ENCODE assay signal across 26 cellular contexts in the genomic region with DNA sequence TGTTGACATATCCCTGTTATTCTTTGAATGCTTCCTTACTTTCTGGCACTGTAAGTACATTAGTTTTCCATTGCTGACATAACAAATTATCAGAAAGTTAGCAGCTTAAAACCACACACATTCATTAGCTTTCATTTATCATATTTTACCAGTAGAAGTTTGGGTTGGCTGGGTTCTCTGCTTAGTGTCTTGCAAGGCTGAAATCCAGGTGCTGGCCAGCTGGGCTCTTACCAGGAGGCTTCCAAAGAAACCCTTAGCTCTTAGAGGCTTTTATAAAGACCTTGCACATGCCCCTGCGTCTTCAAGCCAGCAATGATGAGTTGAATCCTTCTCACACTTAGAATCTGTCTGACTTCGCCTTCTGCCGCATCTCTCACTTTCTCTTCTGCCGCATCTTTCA.
DNase-seq lines count a peak whose midpoint lies in the region; ATAC-seq, FAIRE-seq and TF ChIP-seq lines count a peak whose summit lies in the region.
"Had no signal": no experiment of that assay in that cellular context is flagged by ENCODE, and none has a peak within 500 bp of the region (broad histone marks: within the 10 kb centered on the region; RNA-seq: fewer than 3 reads in every experiment).

No MANE protein-coding gene starts in this region.

- H3K4me3 ChIP-seq in AG04450 (ENCODE audit: low read depth, low read length) (no peak overlapping the region), small intestine (ENCODE audit: low read depth in 1 of 2, low read length in 2 of 2) (no peak overlapping the region)
- H3K4me3 ChIP-seq: ascending aorta, colonic mucosa, esophagus muscularis mucosa, lower lobe of right lung, psoas muscle had no signal

- no peaks in the 10 kb centered on the region for H3K27me3 Mint-ChIP-seq in chondrocyte (ENCODE audit: low read depth)
- H3K27me3 Mint-ChIP-seq in mesothelial cell of epicardium (ENCODE audit: low read depth) = no peaks in the 10 kb centered on the region
- H3K27me3 Mint-ChIP-seq: activated CD4-positive, alpha-beta T cell treated with anti-CD3 and anti-CD28 coated beads, Interleukin-2, amount 10 ng/mL, durations not matched to agents 24 days and 14 days; B cell; CD8-positive, alpha-beta memory T cell had no signal

- ATAC-seq in GM21576 (IDR thresholded peaks at IDR 0.05; ENCODE audit: unreplicated experiment) = no peak
- ATAC-seq: lower lobe of right lung had no signal

- POLR2A ChIA-PET in AG04450 (lab: Yijun Ruan, JAX) = interaction anchor here (1.1 kb wide), 1 partner anchor 30 kb away, joined by 4 read pairs; no protein-coding TSS in a partner anchor

- H3K9me3 ChIP-seq in AG04450 (ENCODE audit: control insufficient read depth, insufficient read depth, low read length) (no peaks in the 10 kb centered on the region), small intestine (ENCODE audit: control insufficient read depth, low read depth) (no peaks in the 10 kb centered on the region)
- H3K9me3 ChIP-seq: colonic mucosa had no signal

- FAIRE-seq in small intestine (lab: Jason Lieb, UNC) = no peak
- FAIRE-seq: H1 had no signal

- TF ChIP-seq CTCF in AG04450 (IDR thresholded peaks at IDR 0.05; ENCODE audit: low read depth, low read length) (no peak), chondrocyte (IDR thresholded peaks at IDR 0.05) (no peak), mesothelial cell of epicardium (IDR thresholded peaks at IDR 0.05; ENCODE audit: unreplicated experiment) (no peak)

- no peaks in the 10 kb centered on the region for H3K27me3 ChIP-seq in AG04450 (ENCODE audit: control insufficient read depth, insufficient read depth, low read length)
- no peaks in the 10 kb centered on the region for H3K27me3 ChIP-seq in small intestine (ENCODE audit: control insufficient read depth in 2 of 2, insufficient read depth in 2 of 2, low read length in 2 of 2)
- H3K27me3 ChIP-seq: ascending aorta, colonic mucosa, esophagus muscularis mucosa had no signal

- peaks cover 6% of the 10 kb centered on the region for H3K9me3 Mint-ChIP-seq in chondrocyte (ENCODE audit: low read depth)
- peaks cover 15% of the 10 kb centered on the region for H3K9me3 Mint-ChIP-seq in mesothelial cell of epicardium

- CTCF ChIA-PET in AG04450 (lab: Charles Lee) = interaction anchor here (0.5 kb wide), 1 partner anchor 416 kb away, joined by 3 read pairs; no protein-coding TSS in a partner anchor

- H3K27ac ChIP-seq in AG04450 (ENCODE audit: low read depth, low read length) = no peak overlapping the region
- H3K27ac ChIP-seq in small intestine (ENCODE audit: low read depth in 1 of 2, low read length in 1 of 2) = no peak overlapping the region
- H3K27ac ChIP-seq: ascending aorta, colonic mucosa, esophagus muscularis mucosa, lower lobe of right lung, psoas muscle had no signal

- H3K4me1 ChIP-seq in small intestine (ENCODE audit: control insufficient read depth in 2 of 2, insufficient read depth in 1 of 2, low read depth in 1 of 2, low read length in 1 of 2) = no peaks in the 10 kb centered on the region
- H3K4me1 ChIP-seq: ascending aorta, colonic mucosa, lower lobe of right lung, psoas muscle had no signal

- H3K4me1 Mint-ChIP-seq in chondrocyte (ENCODE audit: low read depth) = peaks cover 31% of the 10 kb centered on the region
- H3K4me1 Mint-ChIP-seq in mesothelial cell of epicardium = peaks cover 34% of the 10 kb centered on the region
- H3K4me1 Mint-ChIP-seq: B cell had no signal

- H3K27ac Mint-ChIP-seq in chondrocyte (ENCODE audit: unreplicated experiment) = peak overlapping the region; percentile 57
- H3K27ac Mint-ChIP-seq in mesothelial cell of epicardium = peak overlapping the region; percentile 3
- H3K27ac Mint-ChIP-seq: activated CD4-positive, alpha-beta T cell treated with anti-CD3 and anti-CD28 coated beads, Interleukin-2, amount 10 ng/mL, durations not matched to agents 24 days and 14 days; activated T-helper 1 cell treated with anti-CD3 and anti-CD28 coated beads, Interleukin-12 subunit alpha, Interleukin-12 subunit beta, Interleukin-2, Interleukin-4 antibody, amounts not matched to agents 30 ng/mL and 10 ng/mL and 1 ng/mL, durations not matched to agents 14 hours and 24 hours and 36 hours; B cell; T-helper 2 cell treated with Interferon-gamma antibody and Interleukin-4, amounts not matched to agents 5 μg/mL and 100 μg/mL, for 36 hours had no signal

- DNase-seq in AG04450 (ENCODE audit: low read depth, low spot score) (peak; percentile 39), RPMI7951 (ENCODE audit: low read depth) (peak; percentile 16), chondrocyte (ENCODE audit: low spot score) (no peak), mesothelial cell of epicardium (ENCODE audit: low spot score in 2 of 2, unreplicated experiment in 2 of 2) (no peak), MV-4-11 (lab: John Stamatoyannopoulos, UW) (no peak), small intestine (no peak), NCI-H82 treated with DMSO at 0.1 percent for 48 hours (lab: John Stamatoyannopoulos, UW; ENCODE audit: unreplicated experiment) (no peak)
- DNase-seq: activated CD4-positive, alpha-beta T cell treated with anti-CD3 and anti-CD28 coated beads, Interleukin-2, amount 10 ng/mL, durations not matched to agents 24 days and 14 days; activated naive CD4-positive, alpha-beta T cell treated with anti-CD3 and anti-CD28 coated beads, Interleukin-2, amount 50 U/mL, for 16 hours; CD8-positive, alpha-beta memory T cell; colonic mucosa; effector memory CD4-positive, alpha-beta T cell; GDM1; lower lobe of right lung; NCI-H2029 treated with DMSO at 0.1 percent for 48 hours; NCI-H2227 treated with DMSO at 0.1 percent for 48 hours; NCI-H748 treated with DMSO at 0.1 percent for 48 hours; psoas muscle; trophoblast cell had no signal

- H3K36me3 ChIP-seq in small intestine (ENCODE audit: control insufficient read depth in 2 of 2, insufficient read depth in 2 of 2, low read length in 2 of 2) = peaks cover 0 to 2% of the 10 kb centered on the region in 2 donors
- H3K36me3 ChIP-seq: colonic mucosa, esophagus muscularis mucosa, lower lobe of right lung had no signal

- WGBS in small intestine, 3 donors = 75 to 97% (median 92%) methylated on average over 4 of the region's 4 CpGs

- H3K36me3 Mint-ChIP-seq in chondrocyte (ENCODE audit: low read depth) = peaks cover 13% of the 10 kb centered on the region
- H3K36me3 Mint-ChIP-seq in mesothelial cell of epicardium = peaks cover 29% of the 10 kb centered on the region

- H3K4me3 Mint-ChIP-seq in chondrocyte (ENCODE audit: unreplicated experiment) = no peak overlapping the region
- H3K4me3 Mint-ChIP-seq in mesothelial cell of epicardium = no peak overlapping the region
- H3K4me3 Mint-ChIP-seq: activated CD4-positive, alpha-beta T cell treated with anti-CD3 and anti-CD28 coated beads, Interleukin-2, amount 10 ng/mL, durations not matched to agents 24 days and 14 days; activated T-helper 1 cell treated with anti-CD3 and anti-CD28 coated beads, Interleukin-12 subunit alpha, Interleukin-12 subunit beta, Interleukin-2, Interleukin-4 antibody, amounts not matched to agents 30 ng/mL and 10 ng/mL and 1 ng/mL, durations not matched to agents 14 hours and 24 hours and 36 hours; B cell; CD8-positive, alpha-beta memory T cell; T-helper 2 cell treated with Interferon-gamma antibody and Interleukin-4, amounts not matched to agents 5 μg/mL and 100 μg/mL, for 36 hours had no signal

Comparison
In these comparisons a context has a peak if more than half of its experiments do, and no peak if none do; other contexts are left out.
1. DNase-seq: peak in AG04450 (single experiment) and RPMI7951 (single experiment); none in chondrocyte (single experiment), mesothelial cell of epicardium (0 of 2), MV-4-11 (single experiment), small intestine (single experiment) and NCI-H82 treated with DMSO at 0.1 percent for 48 hours (single experiment).